In the genomic region with DNA sequence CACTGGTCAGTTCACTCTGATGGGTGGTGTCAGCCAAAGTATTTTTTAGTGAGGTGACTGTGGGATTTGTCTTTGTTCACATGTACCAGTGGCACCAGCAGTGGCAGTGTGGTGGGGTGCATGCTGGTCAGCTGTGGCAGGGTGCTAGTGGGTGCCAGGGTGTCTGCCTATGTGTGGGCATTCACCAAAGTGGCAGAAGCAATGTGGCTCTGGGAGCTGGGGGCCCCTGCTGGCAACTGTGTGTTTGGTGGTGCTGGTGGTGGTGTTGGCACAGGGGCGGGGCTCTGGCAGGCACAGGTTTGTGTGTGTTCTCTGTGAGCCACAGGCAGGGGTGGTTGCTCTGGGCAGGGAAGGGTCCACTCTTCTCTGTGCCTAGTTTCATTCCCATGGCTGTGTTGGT, we compare ENCODE assay signal across 23 cellular contexts.
DNase-seq lines count a peak whose midpoint lies in the region; ATAC-seq and TF ChIP-seq lines count a peak whose summit lies in the region.
"Had no signal": no experiment of that assay in that cellular context is flagged by ENCODE, and none has a peak within 500 bp of the region (broad histone marks: within the 10 kb centered on the region; RNA-seq: fewer than 3 reads in every experiment).

No MANE protein-coding gene starts in this region.

- no CpG with 5 or more reads among the region's 1 CpG for WGBS in H9 (ENCODE audit: extremely low coverage, insufficient read length, low lambda C conversion rate)
- WGBS in neuronal stem cell (ENCODE audit: extremely low coverage in 2 of 2, insufficient read length in 2 of 2, insufficient replicate concordance in 1 of 2), 2 donors = no CpG with 5 or more reads among the region's 1 CpG
- WGBS in aorta, 2 donors = 67 to 72% methylated on average over 1 of the region's 1 CpG

- no peak overlapping the region for H2BK5ac ChIP-seq in H9 (ENCODE audit: insufficient read length, low read length)
- no peak overlapping the region for H2BK5ac ChIP-seq in neuronal stem cell (ENCODE audit: low read length)

- no peak overlapping the region for H3K56ac ChIP-seq in H9 (ENCODE audit: insufficient read length, low read depth, low read length)

- no peak overlapping the region for H2BK120ac ChIP-seq in H9 (ENCODE audit: low read depth, low read length, poor library complexity, severe bottlenecking)
- no peak overlapping the region for H2BK120ac ChIP-seq in neuronal stem cell (ENCODE audit: low read depth, low read length)

- H3K27me3 ChIP-seq in H9 (ENCODE audit: insufficient read depth, low read length) (no peaks in the 10 kb centered on the region), Karpas-422 (ENCODE audit: low read length) (no peaks in the 10 kb centered on the region), neuronal stem cell (ENCODE audit: control insufficient read depth in 3 of 3, insufficient read depth in 3 of 3, low read depth in 1 of 3, low read length in 3 of 3) (no peaks in the 10 kb centered on the region), aorta (ENCODE audit: control insufficient read depth in 1 of 2, insufficient read depth in 2 of 2, low read length in 1 of 2) (peaks cover 0 to 1% of the 10 kb centered on the region in 2 donors), vagina (no peaks in the 10 kb centered on the region)
- H3K27me3 ChIP-seq: BE2C; BLaER1 treated with 17β-estradiol and CSF1 and Interleukin-3, amounts not matched to agents 10 nM and 100 nM had no signal

- TF ChIP-seq CTCF in H9 (conservative IDR thresholded peaks at IDR 0.05) = no peak
- TF ChIP-seq CTCF in vagina (IDR thresholded peaks at IDR 0.05) = no peak

- H4K5ac ChIP-seq in H9 (ENCODE audit: insufficient read length, low read depth, low read length) = no peak overlapping the region

- H2BK12ac ChIP-seq in H9 (ENCODE audit: insufficient read length, low read depth, low read length) = no peak overlapping the region
- H2BK12ac ChIP-seq in neuronal stem cell (ENCODE audit: low read length) = no peak overlapping the region

- H3K27ac ChIP-seq in H9 (ENCODE audit: insufficient read length, low read depth, low read length) (no peak overlapping the region), Karpas-422 (ENCODE audit: low read length) (no peak overlapping the region), neuronal stem cell (replicated peaks; ENCODE audit: low read length) (no peak overlapping the region), aorta (ENCODE audit: low read depth in 1 of 2, low read length in 2 of 2) (no peak overlapping the region), vagina (no peak overlapping the region)
- H3K27ac ChIP-seq: A549; BLaER1 treated with 17β-estradiol and CSF1 and Interleukin-3, amounts not matched to agents 10 nM and 100 nM had no signal

- no peaks in the 10 kb centered on the region; the same call in 1 of the 2 replicates for H3K27me3 Mint-ChIP-seq in H9 (ENCODE audit: low read depth)

- no peak overlapping the region for H3K4me3 Mint-ChIP-seq in H9
- H3K4me3 Mint-ChIP-seq: CD14-positive monocyte; CD4-positive, alpha-beta T cell; CD8-positive, alpha-beta memory T cell had no signal

- no peaks in the 10 kb centered on the region for H3K23me2 ChIP-seq in H9 (ENCODE audit: insufficient read length, low read depth, low read length, poor library complexity, severe bottlenecking)

- no peak overlapping the region; the same call in 1 of the 2 replicates for H3K14ac ChIP-seq in H9 (ENCODE audit: insufficient read depth, low read length)
- H3K14ac ChIP-seq in neuronal stem cell (ENCODE audit: low read length) = peak overlapping the region; percentile 11

- no peaks in the 10 kb centered on the region for H3K36me3 ChIP-seq in Karpas-422 (ENCODE audit: insufficient read depth, low read length)
- no peaks in the 10 kb centered on the region for H3K36me3 ChIP-seq in neuronal stem cell (replicated peaks in 1 of 2; ENCODE audit: control insufficient read depth in 2 of 2, insufficient read depth in 2 of 2, low read length in 2 of 2)
- H3K36me3 ChIP-seq in aorta (ENCODE audit: control insufficient read depth in 1 of 2, insufficient read depth in 2 of 2, low read length in 1 of 2) = no peaks in the 10 kb centered on the region
- no peaks in the 10 kb centered on the region for H3K36me3 ChIP-seq in vagina
- H3K36me3 ChIP-seq: BE2C; BLaER1 treated with 17β-estradiol and CSF1 and Interleukin-3, amounts not matched to agents 10 nM and 100 nM had no signal

- no peak overlapping the region for H2BK20ac ChIP-seq in H9 (ENCODE audit: low read depth, low read length, poor library complexity, severe bottlenecking)

- peaks cover 2 to 12% (median 12%) of the 10 kb centered on the region in 3 experiments; a peak in 6 of 7 replicates for H3K36me3 Mint-ChIP-seq in H9 (ENCODE audit: insufficient read depth in 1 of 3, low read depth in 3 of 3)
- H3K36me3 Mint-ChIP-seq: CD14-positive monocyte; CD8-positive, alpha-beta memory T cell had no signal

- H3K79me2 ChIP-seq in H9 (ENCODE audit: insufficient read depth, low read length) (no peaks in the 10 kb centered on the region), Karpas-422 (ENCODE audit: low read length) (no peaks in the 10 kb centered on the region)

- H3K9me3 Mint-ChIP-seq in H9 = peaks cover 27 to 36% of the 10 kb centered on the region in 2 experiments

- no peak overlapping the region for H3K18ac ChIP-seq in H9 (ENCODE audit: insufficient read length, low read depth, low read length)
- no peak overlapping the region for H3K18ac ChIP-seq in neuronal stem cell (ENCODE audit: low read length)

- H3K27ac Mint-ChIP-seq in H9 = peak overlapping the region in 1 of 3 experiments; percentile 81; a peak in 1 of 7 replicates
- H3K27ac Mint-ChIP-seq: CD14-positive monocyte; CD4-positive, alpha-beta T cell; CD8-positive, alpha-beta memory T cell had no signal

- H3K4me1 ChIP-seq in H9 (ENCODE audit: insufficient read depth, low read length) (no peaks in the 10 kb centered on the region), Karpas-422 (ENCODE audit: low read length) (no peaks in the 10 kb centered on the region), neuronal stem cell (ENCODE audit: control insufficient read depth in 2 of 2, insufficient read depth in 1 of 2, low read depth in 1 of 2, low read length in 2 of 2) (no peaks in the 10 kb centered on the region), aorta (ENCODE audit: control insufficient read depth in 1 of 2, insufficient read depth in 2 of 2, low read length in 2 of 2) (no peaks in the 10 kb centered on the region), vagina (no peaks in the 10 kb centered on the region)
- H3K4me1 ChIP-seq: A549; BE2C; BLaER1 treated with 17β-estradiol and CSF1 and Interleukin-3, amounts not matched to agents 10 nM and 100 nM had no signal

- intact Hi-C loops in aorta (cut with DNase I) = no loop called here
- intact Hi-C loops in vagina (cut with DNase I) = no loop called here

- no peak overlapping the region for H3K4me2 ChIP-seq in H9 (ENCODE audit: insufficient read depth, insufficient read length, low read length)
- H3K4me2 ChIP-seq in Karpas-422 (ENCODE audit: low read depth, low read length, poor library complexity, severe bottlenecking) = no peak overlapping the region
- H3K4me2 ChIP-seq in neuronal stem cell (ENCODE audit: insufficient read depth, low read length, poor library complexity, severe bottlenecking) = no peak overlapping the region
- H3K4me2 ChIP-seq: A549; BLaER1 treated with 17β-estradiol and CSF1 and Interleukin-3, amounts not matched to agents 10 nM and 100 nM had no signal

- H3K4ac ChIP-seq in H9 (ENCODE audit: low read depth, low read length) (no peak overlapping the region), neuronal stem cell (ENCODE audit: low read length) (no peak overlapping the region)

- no peak overlapping the region for H3K4me3 ChIP-seq in Karpas-422 (ENCODE audit: low read length)
- H3K4me3 ChIP-seq in neuronal stem cell (ENCODE audit: low read length in 2 of 2) = no peak overlapping the region
- no peak overlapping the region for H3K4me3 ChIP-seq in aorta (ENCODE audit: low read length in 2 of 2)
- no peak overlapping the region for H3K4me3 ChIP-seq in vagina
- H3K4me3 ChIP-seq: A549; BLaER1 treated with 17β-estradiol and CSF1 and Interleukin-3, amounts not matched to agents 10 nM and 100 nM; GM12878 had no signal

- H3K79me1 ChIP-seq in H9 (ENCODE audit: insufficient read depth, low read depth, low read length, poor library complexity, severe bottlenecking) = no peaks in the 10 kb centered on the region
- H3K79me1 ChIP-seq in neuronal stem cell (ENCODE audit: low read depth, low read length) = no peaks in the 10 kb centered on the region

- TF ChIP-seq POLR2A in vagina (IDR thresholded peaks at IDR 0.05) = no peak

- H3K9me3 ChIP-seq in H9 (ENCODE audit: control insufficient read depth, low read depth, low read length) (no peaks in the 10 kb centered on the region), Karpas-422 (ENCODE audit: low read length) (0 out of 2 replicates have a peak, but pooled peaks cover 5% of the 10 kb centered on the region), neuronal stem cell (replicated peaks in 1 of 2; ENCODE audit: control insufficient read depth in 2 of 2, insufficient read depth in 1 of 2, low read depth in 1 of 2, low read length in 2 of 2) (peaks cover 0 to 1% of the 10 kb centered on the region in 2 donors), aorta (ENCODE audit: control insufficient read depth, low read length) (peaks cover 6% of the 10 kb centered on the region), vagina (no peaks in the 10 kb centered on the region)
- H3K9me3 ChIP-seq: BE2C had no signal

- H2AFZ ChIP-seq in H9 (ENCODE audit: low read length) (no peak overlapping the region), Karpas-422 (ENCODE audit: low read length) (no peak overlapping the region), neuronal stem cell (ENCODE audit: low read length) (no peak overlapping the region)

- peak; percentile 41 for ATAC-seq in aorta (ENCODE audit: low FRiP score)
- ATAC-seq: A549, GM12878 had no signal

- no peaks in the 10 kb centered on the region for H3K9me2 ChIP-seq in Karpas-422 (replicated peaks; ENCODE audit: insufficient read depth, low read length)

- DNase-seq in H9 (peak; percentile 27), Karpas-422 (peak; percentile 44), neuronal stem cell (ENCODE audit: low spot score) (no peak), aorta (no peak), vagina (ENCODE audit: extremely low spot score in 2 of 2) (no peak), NCI-H146 (lab: John Stamatoyannopoulos, UW) (no peak), NCI-H526 treated with DMSO at 0.1 percent for 48 hours (lab: John Stamatoyannopoulos, UW) (no peak)
- DNase-seq: 8988T; ACHN; AML-193; BE2C; CD4-positive, alpha-beta T cell; CD8-positive, alpha-beta memory T cell; DMS 273 treated with DMSO at 0.1 percent for 48 hours; DMS79; EL; GDM1; GOT3; HCEC 1CT had no signal

- no peak overlapping the region for H4K91ac ChIP-seq in H9 (ENCODE audit: insufficient read length, low read depth, low read length)
- no peak overlapping the region for H4K91ac ChIP-seq in neuronal stem cell (ENCODE audit: low read depth, low read length, poor library complexity)

- H3K23ac ChIP-seq in H9 (ENCODE audit: insufficient read length, low read depth, low read length) = no peak overlapping the region
- no peak overlapping the region for H3K23ac ChIP-seq in neuronal stem cell (ENCODE audit: low read depth, low read length, poor library complexity)

- H3K4me1 Mint-ChIP-seq in H9 = no peaks in the 10 kb centered on the region
- H3K4me1 Mint-ChIP-seq: CD14-positive monocyte; CD8-positive, alpha-beta memory T cell had no signal

- H2AK5ac ChIP-seq in H9 (ENCODE audit: insufficient read length, low read length) (no peak overlapping the region), neuronal stem cell (ENCODE audit: low read depth, low read length) (no peak overlapping the region)

- H2BK15ac ChIP-seq in H9 (ENCODE audit: low read depth, low read length) (no peak overlapping the region), neuronal stem cell (ENCODE audit: low read length) (no peak overlapping the region)

- H3T11ph ChIP-seq in H9 (ENCODE audit: low read length) = no peak overlapping the region

- H4K20me1 ChIP-seq in H9 (ENCODE audit: control insufficient read depth, insufficient read depth, insufficient read length) = no peaks in the 10 kb centered on the region
- H4K20me1 ChIP-seq in Karpas-422 (ENCODE audit: insufficient read depth, low read depth, low read length) = no peaks in the 10 kb centered on the region
- H4K20me1 ChIP-seq: BLaER1 treated with 17β-estradiol and CSF1 and Interleukin-3, amounts not matched to agents 10 nM and 100 nM had no signal

- H4K8ac ChIP-seq in H9 (replicated peaks; ENCODE audit: insufficient read length, low read depth, low read length) (no peak overlapping the region), neuronal stem cell (ENCODE audit: low read depth, low read length) (no peak overlapping the region)

- H3K9ac ChIP-seq in H9 (ENCODE audit: extremely low read depth, insufficient read length, low read length) (no peak overlapping the region), Karpas-422 (ENCODE audit: low read length) (no peak overlapping the region), neuronal stem cell (ENCODE audit: low read depth, low read length, poor library complexity) (peak overlapping the region; percentile 14)
- H3K9ac ChIP-seq: BLaER1 treated with 17β-estradiol and CSF1 and Interleukin-3, amounts not matched to agents 10 nM and 100 nM had no signal

Comparison
In these comparisons a context has a peak if more than half of its experiments do, and no peak if none do; other contexts are left out.
1. DNase-seq: peak in H9 (single experiment) and Karpas-422 (single experiment); none in neuronal stem cell (single experiment), aorta (0 of 2), vagina (0 of 2), NCI-H146 (single experiment) and NCI-H526 treated with DMSO at 0.1 percent for 48 hours (single experiment).